ENCODE assay signal across 9 cellular contexts in the genomic region with DNA sequence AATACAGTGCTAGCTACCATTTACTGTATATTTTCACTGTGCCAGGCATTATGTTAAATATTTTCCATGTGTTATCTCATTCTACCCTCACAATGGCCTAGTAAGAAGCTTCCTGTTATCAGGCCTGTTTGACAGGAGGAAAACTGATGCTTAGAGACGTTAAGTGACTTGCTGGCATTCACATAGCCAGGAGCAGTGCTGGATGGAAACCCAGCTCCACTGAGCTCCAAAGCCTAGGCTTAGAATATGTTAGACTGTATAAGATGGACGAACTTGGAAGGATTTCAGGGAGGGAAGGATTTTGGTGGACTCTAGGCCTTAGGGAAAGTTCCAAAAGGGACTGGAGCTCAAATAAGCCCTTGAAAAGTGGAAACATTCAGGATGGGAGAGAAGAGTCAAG. TPM values are rescaled to one million over a fixed set of nuclear protein-coding genes. Genes with fewer than 3 reads are reported as not detected.
A peak's percentile ranks its signal among the peaks of the same experiment; 100 is the strongest.
DNase-seq lines count a peak whose midpoint lies in the region; ATAC-seq and TF ChIP-seq lines count a peak whose summit lies in the region.
"Had no signal": no experiment of that assay in that cellular context is flagged by ENCODE, and none has a peak within 500 bp of the region (broad histone marks: within the 10 kb centered on the region; RNA-seq: fewer than 3 reads in every experiment).

No MANE protein-coding gene starts in this region.

- H3K27me3 ChIP-seq in CD8-positive, alpha-beta memory T cell (ENCODE audit: insufficient read depth, low read length, poor library complexity, severe bottlenecking): no peaks in the 10 kb centered on the region
- H3K27me3 ChIP-seq in Peyer's patch (no peaks in the 10 kb centered on the region), prostate gland (replicated peaks; ENCODE audit: insufficient read depth) (no peaks in the 10 kb centered on the region)
- H3K27me3 ChIP-seq: adrenal gland had no signal

- peaks cover 61 to 71% (median 68%) of the 10 kb centered on the region in 3 donors for H3K4me1 Mint-ChIP-seq in CD8-positive, alpha-beta memory T cell
- H3K4me1 Mint-ChIP-seq in effector memory CD8-positive, alpha-beta T cell (ENCODE audit: low read depth in 2 of 2): peaks cover 49 to 70% of the 10 kb centered on the region in 2 donors

- POLR2A ChIA-PET in CD8-positive, alpha-beta memory T cell (lab: Charles Lee): interaction anchor here (0.6 to 3.0 kb wide), 10 partner anchors 10 to 217 kb away, joined by 3 to 10 read pairs (median 4); no protein-coding TSS in a partner anchor

- H3K4me3 ChIP-seq in CD8-positive, alpha-beta memory T cell (ENCODE audit: low read length): peak overlapping the region; percentile 82
- H3K4me3 ChIP-seq in Peyer's patch: peak overlapping the region; percentile 65 to 86 (median 78)
- peak overlapping the region in 1 of 2 donors; percentile 65 for H3K4me3 ChIP-seq in prostate gland

- peak overlapping the region; percentile 95 for H3K27ac ChIP-seq in CD8-positive, alpha-beta memory T cell (ENCODE audit: low read depth, low read length)
- H3K27ac ChIP-seq in Peyer's patch (peak overlapping the region; percentile 91 to 96 (median 93)), prostate gland (peak overlapping the region; percentile 37 to 80)

- H3K36me3 ChIP-seq in CD8-positive, alpha-beta memory T cell (ENCODE audit: insufficient read depth, low read length): no peaks in the 10 kb centered on the region
- H3K36me3 ChIP-seq in Peyer's patch: no peaks in the 10 kb centered on the region
- no peaks in the 10 kb centered on the region for H3K36me3 ChIP-seq in prostate gland
- H3K36me3 ChIP-seq: adrenal gland had no signal

- peaks cover 0 to 2% of the 10 kb centered on the region in 2 donors for H3K27me3 Mint-ChIP-seq in CD8-positive, alpha-beta memory T cell
- no peaks in the 10 kb centered on the region for H3K27me3 Mint-ChIP-seq in effector memory CD8-positive, alpha-beta T cell

- peaks cover 59% of the 10 kb centered on the region for H3K4me1 ChIP-seq in CD8-positive, alpha-beta memory T cell (ENCODE audit: insufficient read depth, low read length)
- H3K4me1 ChIP-seq in Peyer's patch (peaks cover 0 to 54% (median 32%) of the 10 kb centered on the region in 4 donors), prostate gland (replicated peaks) (no peaks in the 10 kb centered on the region)

- no peaks in the 10 kb centered on the region for H3K9me3 ChIP-seq in CD8-positive, alpha-beta memory T cell (ENCODE audit: low read length)
- H3K9me3 ChIP-seq in Peyer's patch: no peaks in the 10 kb centered on the region
- no peaks in the 10 kb centered on the region for H3K9me3 ChIP-seq in prostate gland
- H3K9me3 ChIP-seq: adrenal gland had no signal

- CTCF ChIA-PET in CD8-positive, alpha-beta memory T cell (lab: Charles Lee): interaction anchor here (1.1 to 3.5 kb wide), 7 partner anchors 22 to 141 kb away, joined by 3 to 13 read pairs (median 7); no protein-coding TSS in a partner anchor

- DNase-seq in CD8-positive, alpha-beta memory T cell: no peak
- DNase-seq in Peyer's patch: no peak
- no peak for DNase-seq in effector memory CD8-positive, alpha-beta T cell
- DNase-seq in prostate gland (ENCODE audit: low spot score): no peak
- no peak for DNase-seq in mucosa of gallbladder (ENCODE audit: low spot score)
- no peak for DNase-seq in SW480 (ENCODE audit: low spot score)

- peak overlapping the region; percentile 91 to 97 (median 95) for H3K4me3 Mint-ChIP-seq in CD8-positive, alpha-beta memory T cell
- H3K4me3 Mint-ChIP-seq in effector memory CD8-positive, alpha-beta T cell: peak overlapping the region; percentile 82 to 86

- H3K9me3 Mint-ChIP-seq in CD8-positive, alpha-beta memory T cell: no peaks in the 10 kb centered on the region
- H3K9me3 Mint-ChIP-seq in effector memory CD8-positive, alpha-beta T cell: no peaks in the 10 kb centered on the region

- H3K36me3 Mint-ChIP-seq in CD8-positive, alpha-beta memory T cell: peaks cover 2 to 63% (median 7%) of the 10 kb centered on the region in 3 donors
- peaks cover 76% of the 10 kb centered on the region for H3K36me3 Mint-ChIP-seq in effector memory CD8-positive, alpha-beta T cell (ENCODE audit: insufficient read depth)

- peak overlapping the region; percentile 96 to 100 (median 97) for H3K27ac Mint-ChIP-seq in CD8-positive, alpha-beta memory T cell
- H3K27ac Mint-ChIP-seq in effector memory CD8-positive, alpha-beta T cell: peak overlapping the region; percentile 92 to 99

- 45% methylated on average over 2 of the region's 2 CpGs for WGBS in prostate gland

- no peak for TF ChIP-seq CTCF in Peyer's patch (IDR thresholded peaks at IDR 0.05)
- no peak for TF ChIP-seq CTCF in prostate gland (IDR thresholded peaks at IDR 0.05)

- no peak for ATAC-seq in effector memory CD8-positive, alpha-beta T cell (replicated peaks)
- ATAC-seq in HG03439 (IDR thresholded peaks at IDR 0.05; ENCODE audit: unreplicated experiment): no peak
- no peak for ATAC-seq in HG03571 (IDR thresholded peaks at IDR 0.05; ENCODE audit: unreplicated experiment)

- TF ChIP-seq POLR2A in Peyer's patch (IDR thresholded peaks at IDR 0.05) (no peak), prostate gland (IDR thresholded peaks at IDR 0.05) (no peak)

- intact Hi-C loops in prostate gland (cut with DNase I): no loop called here

RNA-seq across cellular contexts. Expression of a gene that starts 2.1 kb away (rescaled TPM):
- 100 to 1,000 TPM; 510 to 534 TPM for total RNA-seq in CD8-positive, alpha-beta memory T cell
- polyA plus RNA-seq in CD8-positive, alpha-beta memory T cell: 338 TPM
- 100 to 1,000 TPM in 3 of 4 donors, 10 to 100 TPM in 1; 71.6 to 412 (median 130) TPM for total RNA-seq in Peyer's patch
- 100 to 1,000 TPM; 166 to 203 TPM for total RNA-seq in prostate gland
- 356 TPM for total RNA-seq in mucosa of gallbladder
